In genomic region chr1:201511925-201512539, GRCh38 we compare ENCODE assay signal across 8 cellular contexts. TPM values are rescaled to one million over a fixed set of nuclear protein-coding genes. Genes with fewer than 3 reads are reported as not detected.
DNase-seq lines count a peak whose midpoint lies in the region; ATAC-seq and TF ChIP-seq lines count a peak whose summit lies in the region.

No MANE protein-coding gene starts in this region.

- no peaks in the 10 kb centered on the region for H3K9me3 Mint-ChIP-seq in activated CD4-positive, alpha-beta T cell treated with anti-CD3 and anti-CD28 coated beads, Interleukin-2, amount 10 ng/mL, durations not matched to agents 7 days and 5 days

- H3K4me3 Mint-ChIP-seq in activated CD4-positive, alpha-beta T cell treated with anti-CD3 and anti-CD28 coated beads, Interleukin-2, amount 10 ng/mL, durations not matched to agents 7 days and 5 days = no peak overlapping the region

- H3K36me3 ChIP-seq in muscle layer of colon (ENCODE audit: insufficient read depth, low read length) = no peaks in the 10 kb centered on the region

- CTCF ChIA-PET in activated CD4-positive, alpha-beta T cell treated with anti-CD3 and anti-CD28 coated beads, Interleukin-2, amount 10 ng/mL, durations not matched to agents 7 days and 5 days (lab: Charles Lee) = interaction anchor here (0.6 to 8.7 kb wide), 22 partner anchors 9 to 770 kb away, joined by 3 to 156 read pairs (median 6); partner anchors contain the start of gene PHLDA3

- TF ChIP-seq CTCF in LNCaP clone FGC (IDR thresholded peaks at IDR 0.05; ENCODE audit: control insufficient read depth, extremely low read depth, insufficient read depth) (no peak), coronary artery (IDR thresholded peaks at IDR 0.05) (no peak)

- H3K27ac Mint-ChIP-seq in activated CD4-positive, alpha-beta T cell treated with anti-CD3 and anti-CD28 coated beads, Interleukin-2, amount 10 ng/mL, durations not matched to agents 7 days and 5 days = no peak overlapping the region

- no peaks in the 10 kb centered on the region for H3K27me3 Mint-ChIP-seq in activated CD4-positive, alpha-beta T cell treated with anti-CD3 and anti-CD28 coated beads, Interleukin-2, amount 10 ng/mL, durations not matched to agents 7 days and 5 days

- DNase-seq in LNCaP clone FGC (ENCODE audit: low read depth) (peak; percentile 94), coronary artery (ENCODE audit: low spot score) (peak; percentile 83), erythroblast (lab: John Stamatoyannopoulos, UW) (no peak), NCI-H524 treated with DMSO at 0.1 percent for 48 hours (lab: John Stamatoyannopoulos, UW) (no peak)
- no peak for DNase-seq in activated CD4-positive, alpha-beta T cell treated with anti-CD3 and anti-CD28 coated beads, Interleukin-2, amount 10 ng/mL, durations not matched to agents 7 days and 5 days

- no peaks in the 10 kb centered on the region for H3K27me3 ChIP-seq in muscle layer of colon (ENCODE audit: control insufficient read depth in 1 of 2, insufficient read depth in 2 of 2, low read length in 2 of 2)

- peaks cover 38% of the 10 kb centered on the region for H3K4me1 ChIP-seq in muscle layer of colon (ENCODE audit: insufficient read depth, low read length)

- peak; percentile 32 for ATAC-seq in GM18498 (IDR thresholded peaks at IDR 0.05; ENCODE audit: unreplicated experiment)
- no peak for ATAC-seq in HG03039 (IDR thresholded peaks at IDR 0.05; ENCODE audit: unreplicated experiment)

- POLR2A ChIA-PET in activated CD4-positive, alpha-beta T cell treated with anti-CD3 and anti-CD28 coated beads, Interleukin-2, amount 10 ng/mL, durations not matched to agents 7 days and 5 days (lab: Charles Lee) = interaction anchor here (0.5 to 0.6 kb wide), 2 partner anchors 9 to 10 kb away, joined by 3 to 4 read pairs; no protein-coding TSS in a partner anchor

- H3K36me3 Mint-ChIP-seq in activated CD4-positive, alpha-beta T cell treated with anti-CD3 and anti-CD28 coated beads, Interleukin-2, amount 10 ng/mL, durations not matched to agents 7 days and 5 days (ENCODE audit: low read depth) = peaks cover 5% of the 10 kb centered on the region

- H3K9ac ChIP-seq in muscle layer of colon (ENCODE audit: low read length) = peak overlapping the region; percentile 37

- H3K9me3 ChIP-seq in muscle layer of colon (ENCODE audit: low read length) = no peaks in the 10 kb centered on the region

- H3K27ac ChIP-seq in coronary artery (peak overlapping the region; percentile 51 to 84), muscle layer of colon (ENCODE audit: low read depth, low read length) (peak overlapping the region; percentile 88)

- H3K4me3 ChIP-seq in LNCaP clone FGC (ENCODE audit: low read depth, low read length) (peak overlapping the region; percentile 34), coronary artery (peak overlapping the region; percentile 33), muscle layer of colon (ENCODE audit: low read depth in 1 of 2, low read length in 2 of 2) (peak overlapping the region in 1 of 2 donors; percentile 15)

- H3K4me1 Mint-ChIP-seq in activated CD4-positive, alpha-beta T cell treated with anti-CD3 and anti-CD28 coated beads, Interleukin-2, amount 10 ng/mL, durations not matched to agents 7 days and 5 days = peaks cover 32% of the 10 kb centered on the region

- TF ChIP-seq POLR2A in erythroblast (IDR thresholded peaks at IDR 0.05; ENCODE audit: low read length) = no peak

RNA-seq across cellular contexts. Expression of gene CSRP1, which starts 5.1 kb away (rescaled TPM):
- total RNA-seq in activated CD4-positive, alpha-beta T cell treated with anti-CD3 and anti-CD28 coated beads, Interleukin-2, amount 10 ng/mL, durations not matched to agents 7 days and 5 days = 10 to 100 TPM; 82.4 to 83.4 TPM

RNA-seq across cellular contexts. Expression of gene NAV1, which starts 26.9 kb away (rescaled TPM):
- total RNA-seq in activated CD4-positive, alpha-beta T cell treated with anti-CD3 and anti-CD28 coated beads, Interleukin-2, amount 10 ng/mL, durations not matched to agents 7 days and 5 days = 1 to 10 TPM; 2.0 to 2.7 TPM

RNA-seq across cellular contexts. Expression of gene PHLDA3, which starts 43.0 kb away (rescaled TPM):
- total RNA-seq in activated CD4-positive, alpha-beta T cell treated with anti-CD3 and anti-CD28 coated beads, Interleukin-2, amount 10 ng/mL, durations not matched to agents 7 days and 5 days = 10 to 100 TPM; 12.1 to 18.8 TPM

Comparison
In these comparisons a context has a peak if more than half of its experiments do, and no peak if none do; other contexts are left out.
1. DNase-seq: peak in LNCaP clone FGC (single experiment) and coronary artery (single experiment); none in erythroblast (0 of 2), activated CD4-positive, alpha-beta T cell treated with anti-CD3 and anti-CD28 coated beads, Interleukin-2, amount 10 ng/mL, durations not matched to agents 7 days and 5 days (single experiment) and NCI-H524 treated with DMSO at 0.1 percent for 48 hours (single experiment).